2 cellular contexts compared by ENCODE assay signal in the genomic region with DNA sequence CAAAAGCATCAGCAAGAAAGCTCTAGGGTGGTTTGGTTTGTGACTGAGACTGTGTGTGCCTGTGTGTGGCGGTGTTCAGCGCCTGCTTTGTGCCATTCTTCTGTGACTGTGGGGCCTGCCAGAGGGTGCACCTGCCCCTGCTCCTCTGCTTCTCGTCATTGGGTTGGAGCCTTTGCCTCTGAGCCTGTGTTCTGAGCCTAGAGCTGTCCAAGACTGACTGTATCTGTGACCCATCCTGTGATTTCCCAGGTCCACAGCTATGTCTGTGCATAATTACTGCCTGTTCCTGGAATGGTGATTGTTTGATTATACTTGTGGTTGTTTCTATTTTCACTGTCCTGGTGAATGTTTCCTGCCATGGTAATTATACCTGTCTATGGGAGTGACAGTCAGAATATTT.
TF ChIP-seq lines count a peak whose summit lies in the region.

No MANE protein-coding gene starts in this region.

TF ChIP-seq in SK-N-SH, 30 proteins besides CTCF, POLR2A, EP300 and RAD21 (continued from another document):
- no peak for TF ChIP-seq TEAD4 (IDR thresholded peaks at IDR 0.05; ENCODE audit: borderline replicate concordance, insufficient read depth)
- no peak for TF ChIP-seq PBX3 (IDR thresholded peaks at IDR 0.05)
- TF ChIP-seq, protein P1, sequence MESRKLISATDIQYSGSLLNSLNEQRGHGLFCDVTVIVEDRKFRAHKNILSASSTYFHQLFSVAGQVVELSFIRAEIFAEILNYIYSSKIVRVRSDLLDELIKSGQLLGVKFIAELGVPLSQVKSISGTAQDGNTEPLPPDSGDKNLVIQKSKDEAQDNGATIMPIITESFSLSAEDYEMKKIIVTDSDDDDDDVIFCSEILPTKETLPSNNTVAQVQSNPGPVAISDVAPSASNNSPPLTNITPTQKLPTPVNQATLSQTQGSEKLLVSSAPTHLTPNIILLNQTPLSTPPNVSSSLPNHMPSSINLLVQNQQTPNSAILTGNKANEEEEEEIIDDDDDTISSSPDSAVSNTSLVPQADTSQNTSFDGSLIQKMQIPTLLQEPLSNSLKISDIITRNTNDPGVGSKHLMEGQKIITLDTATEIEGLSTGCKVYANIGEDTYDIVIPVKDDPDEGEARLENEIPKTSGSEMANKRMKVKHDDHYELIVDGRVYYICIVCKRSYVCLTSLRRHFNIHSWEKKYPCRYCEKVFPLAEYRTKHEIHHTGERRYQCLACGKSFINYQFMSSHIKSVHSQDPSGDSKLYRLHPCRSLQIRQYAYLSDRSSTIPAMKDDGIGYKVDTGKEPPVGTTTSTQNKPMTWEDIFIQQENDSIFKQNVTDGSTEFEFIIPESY (IDR thresholded peaks at IDR 0.05; ENCODE audit: borderline replicate concordance, low read depth) = no peak
- TF ChIP-seq GATA2 (CRISPR knock-in tag; IDR thresholded peaks at IDR 0.05) = no peak
- TF ChIP-seq, protein P2, sequence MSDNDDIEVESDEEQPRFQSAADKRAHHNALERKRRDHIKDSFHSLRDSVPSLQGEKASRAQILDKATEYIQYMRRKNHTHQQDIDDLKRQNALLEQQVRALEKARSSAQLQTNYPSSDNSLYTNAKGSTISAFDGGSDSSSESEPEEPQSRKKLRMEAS (IDR thresholded peaks at IDR 0.05; ENCODE audit: low read depth) = no peak
- peak; percentile 30; the same call in 1 of the 2 replicates for TF ChIP-seq RCOR1 (IDR thresholded peaks at IDR 0.05; ENCODE audit: low read length)
- TF ChIP-seq MEF2A (IDR thresholded peaks at IDR 0.05; ENCODE audit: borderline replicate concordance, low read depth) = no peak
- no peak for TF ChIP-seq POLR2AphosphoS5 (IDR thresholded peaks at IDR 0.05; ENCODE audit: low read depth, low read length)
- TF ChIP-seq, protein P3, sequence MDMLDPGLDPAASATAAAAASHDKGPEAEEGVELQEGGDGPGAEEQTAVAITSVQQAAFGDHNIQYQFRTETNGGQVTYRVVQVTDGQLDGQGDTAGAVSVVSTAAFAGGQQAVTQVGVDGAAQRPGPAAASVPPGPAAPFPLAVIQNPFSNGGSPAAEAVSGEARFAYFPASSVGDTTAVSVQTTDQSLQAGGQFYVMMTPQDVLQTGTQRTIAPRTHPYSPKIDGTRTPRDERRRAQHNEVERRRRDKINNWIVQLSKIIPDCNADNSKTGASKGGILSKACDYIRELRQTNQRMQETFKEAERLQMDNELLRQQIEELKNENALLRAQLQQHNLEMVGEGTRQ (IDR thresholded peaks at IDR 0.05; ENCODE audit: borderline replicate concordance, low read depth, low read length) = no peak

TF ChIP-seq in SK-N-SH treated with all-trans-retinoic acid at 6 μM for 48 hours, 23 proteins besides CTCF, POLR2A, EP300 and RAD21 (continued from another document):
- TF ChIP-seq PATZ1 (CRISPR knock-in tag; IDR thresholded peaks at IDR 0.05; ENCODE audit: borderline replicate concordance) = no peak
- TF ChIP-seq, protein P4, sequence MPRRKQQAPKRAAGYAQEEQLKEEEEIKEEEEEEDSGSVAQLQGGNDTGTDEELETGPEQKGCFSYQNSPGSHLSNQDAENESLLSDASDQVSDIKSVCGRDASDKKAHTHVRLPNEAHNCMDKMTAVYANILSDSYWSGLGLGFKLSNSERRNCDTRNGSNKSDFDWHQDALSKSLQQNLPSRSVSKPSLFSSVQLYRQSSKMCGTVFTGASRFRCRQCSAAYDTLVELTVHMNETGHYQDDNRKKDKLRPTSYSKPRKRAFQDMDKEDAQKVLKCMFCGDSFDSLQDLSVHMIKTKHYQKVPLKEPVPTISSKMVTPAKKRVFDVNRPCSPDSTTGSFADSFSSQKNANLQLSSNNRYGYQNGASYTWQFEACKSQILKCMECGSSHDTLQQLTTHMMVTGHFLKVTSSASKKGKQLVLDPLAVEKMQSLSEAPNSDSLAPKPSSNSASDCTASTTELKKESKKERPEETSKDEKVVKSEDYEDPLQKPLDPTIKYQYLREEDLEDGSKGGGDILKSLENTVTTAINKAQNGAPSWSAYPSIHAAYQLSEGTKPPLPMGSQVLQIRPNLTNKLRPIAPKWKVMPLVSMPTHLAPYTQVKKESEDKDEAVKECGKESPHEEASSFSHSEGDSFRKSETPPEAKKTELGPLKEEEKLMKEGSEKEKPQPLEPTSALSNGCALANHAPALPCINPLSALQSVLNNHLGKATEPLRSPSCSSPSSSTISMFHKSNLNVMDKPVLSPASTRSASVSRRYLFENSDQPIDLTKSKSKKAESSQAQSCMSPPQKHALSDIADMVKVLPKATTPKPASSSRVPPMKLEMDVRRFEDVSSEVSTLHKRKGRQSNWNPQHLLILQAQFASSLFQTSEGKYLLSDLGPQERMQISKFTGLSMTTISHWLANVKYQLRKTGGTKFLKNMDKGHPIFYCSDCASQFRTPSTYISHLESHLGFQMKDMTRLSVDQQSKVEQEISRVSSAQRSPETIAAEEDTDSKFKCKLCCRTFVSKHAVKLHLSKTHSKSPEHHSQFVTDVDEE (CRISPR knock-in tag; IDR thresholded peaks at IDR 0.05) = no peak
- TF ChIP-seq POU6F1 (CRISPR knock-in tag; IDR thresholded peaks at IDR 0.05; ENCODE audit: borderline replicate concordance, low read depth) = no peak
- TF ChIP-seq TCF4 (CRISPR knock-in tag; IDR thresholded peaks at IDR 0.05; ENCODE audit: borderline replicate concordance) = no peak
- no peak for TF ChIP-seq ZFP3 (CRISPR knock-in tag; IDR thresholded peaks at IDR 0.05)
- TF ChIP-seq TOX (CRISPR knock-in tag; IDR thresholded peaks at IDR 0.05; ENCODE audit: borderline replicate concordance) = no peak
